32 cellular contexts compared by ENCODE assay signal in genomic region chrY:7078725-7079124, GRCh38.
"Had no signal": no experiment of that assay in that cellular context is flagged by ENCODE, and none has a peak within 500 bp of the region (broad histone marks: within the 10 kb centered on the region; RNA-seq: fewer than 3 reads in every experiment).

No MANE protein-coding gene starts in this region.

- DNase-seq: activated effector memory CD4-positive, alpha-beta T cell treated with anti-CD3 and anti-CD28 coated beads, Interleukin-2, amount 50 U/mL, for 16 hours; activated effector memory CD4-positive, alpha-beta T cell treated with Interleukin-2 at 50 U/mL for 16 hours; activated gamma-delta T cell; activated gamma-delta T cell treated with Interleukin-2 at 50 U/mL for 16 hours; activated naive CD4-positive, alpha-beta T cell; activated naive CD4-positive, alpha-beta T cell treated with anti-CD3 and anti-CD28 coated beads for 36 hours; activated naive CD4-positive, alpha-beta T cell treated with anti-CD3 and anti-CD28 coated beads, Interleukin-2, amount 10 ng/mL, durations not matched to agents 7 days and 5 days; activated naive CD4-positive, alpha-beta T cell treated with anti-CD3 and anti-CD28 coated beads, Interleukin-2, amount 50 U/mL, for 16 hours; activated naive CD4-positive, alpha-beta T cell treated with Interleukin-2 at 50 U/mL for 16 hours; activated naive CD8-positive, alpha-beta T cell treated with anti-CD3 and anti-CD28 coated beads for 36 hours; activated naive CD8-positive, alpha-beta T cell treated with anti-CD3 and anti-CD28 coated beads, Interleukin-2, amount 10 ng/mL, durations not matched to agents 7 days and 5 days; activated naive CD8-positive, alpha-beta T cell treated with anti-CD3 and anti-CD28 coated beads, Interleukin-2, amount 50 U/mL, for 24 hours; activated T-cell treated with anti-CD3 and anti-CD28 coated beads for 4 hours; activated T-cell treated with anti-CD3 and anti-CD28 coated beads, Interleukin-2, amount 50 U/mL, for 1 hour; activated T-cell treated with anti-CD3 and anti-CD28 coated beads, Interleukin-2, amount 50 U/mL, for 24 hours; activated T-cell treated with anti-CD3 and anti-CD28 coated beads, Interleukin-2, amount 50 U/mL, for 4 hours; activated T-cell treated with anti-CD3 and anti-CD28 coated beads, Interleukin-2, amount 50 U/mL, for 48 hours; activated T-cell treated with anti-CD3 and anti-CD28 coated beads, Interleukin-2, amount 50 U/mL, for 72 hours; adrenal gland; amniotic stem cell; anterior cingulate cortex; aorta; body of pancreas; brain microvascular endothelial cell; caudate nucleus; central memory CD4-positive, alpha-beta T cell; cerebellar nuclear complex had no signal

- ATAC-seq: activated naive CD4-positive, alpha-beta T cell treated with anti-CD3 and anti-CD28 coated beads, Interleukin-2, amount 50 U/mL, for 72 hours; activated naive CD8-positive, alpha-beta T cell treated with anti-CD3 and anti-CD28 coated beads, Interleukin-2, amount 50 U/mL, for 24 hours; activated T-cell treated with anti-CD3 and anti-CD28 coated beads, Interleukin-2, amount 50 U/mL, for 4 hours; activated T-cell treated with anti-CD3 and anti-CD28 coated beads, Interleukin-2, amount 50 U/mL, for 72 hours; activated T-helper 17 cell treated with anti-CD3 and anti-CD28 coated beads, Interleukin-2, amount 50 U/mL, for 72 hours; body of pancreas had no signal

- H3K27me3 ChIP-seq: adrenal gland, ascending aorta, body of pancreas, brain microvascular endothelial cell, breast epithelium, cardiac muscle cell had no signal

- H3K4me1 ChIP-seq: adrenal gland, ascending aorta, body of pancreas, breast epithelium had no signal

- H3K9me3 ChIP-seq: adrenal gland, ascending aorta, body of pancreas, breast epithelium had no signal

- H3K36me3 ChIP-seq: adrenal gland, ascending aorta, brain microvascular endothelial cell, breast epithelium, cardiac muscle cell had no signal

- H3K4me3 ChIP-seq: adrenal gland, ascending aorta, body of pancreas, breast epithelium, cardiac muscle cell had no signal

- H3K27ac ChIP-seq: adrenal gland, ascending aorta, body of pancreas, brain microvascular endothelial cell, breast epithelium, cardiac muscle cell had no signal
